15 cellular contexts compared by ENCODE assay signal in the genomic region with DNA sequence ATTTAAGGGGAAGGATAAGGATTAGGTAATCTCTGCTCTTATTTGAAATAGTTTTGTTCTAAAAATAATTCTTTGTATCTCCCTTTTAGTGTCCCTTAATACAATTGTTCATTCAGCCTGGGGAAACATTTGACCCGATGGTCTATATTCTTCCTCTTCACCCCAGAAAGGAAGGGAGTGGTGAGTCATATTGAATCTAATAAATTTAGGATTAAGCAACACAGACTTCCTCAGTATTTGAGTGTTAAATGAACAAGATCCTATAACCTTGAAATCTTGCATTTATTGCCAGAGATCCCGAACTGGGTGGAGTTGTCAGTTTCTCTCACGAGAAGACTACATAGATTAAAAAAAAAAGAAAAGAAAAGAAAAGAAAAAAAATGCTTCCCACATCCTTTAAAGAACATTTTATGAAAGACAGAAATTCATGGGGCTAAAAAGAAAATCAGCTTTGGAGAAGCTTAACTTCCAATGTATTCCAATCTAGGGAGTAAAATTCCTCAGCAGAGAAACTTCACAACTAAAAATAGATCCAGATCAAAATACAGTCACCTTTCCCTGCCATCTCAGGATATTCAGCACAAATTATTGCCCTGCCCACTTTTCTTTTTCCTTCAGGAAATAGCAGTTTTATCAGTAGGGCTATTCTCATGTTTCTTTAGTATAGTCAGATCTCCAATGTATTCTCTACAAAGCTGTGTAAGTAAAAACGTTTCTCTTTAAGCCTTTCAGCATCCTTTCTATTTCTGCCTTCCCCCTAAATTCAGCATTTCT.
DNase-seq lines count a peak whose midpoint lies in the region; ATAC-seq, FAIRE-seq and TF ChIP-seq lines count a peak whose summit lies in the region.
"Had no signal": no experiment of that assay in that cellular context is flagged by ENCODE, and none has a peak within 500 bp of the region (broad histone marks: within the 10 kb centered on the region; RNA-seq: fewer than 3 reads in every experiment).

No MANE protein-coding gene starts in this region.

- ATAC-seq in CD4-positive, alpha-beta T cell (ENCODE audit: poor library complexity): no peak

- H3K27ac Mint-ChIP-seq in astrocyte (ENCODE audit: unreplicated experiment): no peak overlapping the region
- H3K27ac Mint-ChIP-seq in CD4-positive, alpha-beta T cell: no peak overlapping the region

- H3K9ac ChIP-seq in astrocyte (ENCODE audit: low read length) (no peak overlapping the region), Karpas-422 (ENCODE audit: low read length) (no peak overlapping the region)

- no peaks in the 10 kb centered on the region for H3K9me3 ChIP-seq in astrocyte (ENCODE audit: insufficient read depth, low read depth, low read length)
- no peaks in the 10 kb centered on the region for H3K9me3 ChIP-seq in CD4-positive, alpha-beta T cell (ENCODE audit: control insufficient read depth, low read length)
- no peaks in the 10 kb centered on the region for H3K9me3 ChIP-seq in tibial artery
- H3K9me3 ChIP-seq in Karpas-422 (ENCODE audit: low read length): peaks cover 24% of the 10 kb centered on the region
- H3K9me3 ChIP-seq: adrenal gland, SJSA1 had no signal

- H3K36me3 ChIP-seq in astrocyte (ENCODE audit: insufficient read depth, low read length) (no peaks in the 10 kb centered on the region), tibial artery (no peaks in the 10 kb centered on the region), Karpas-422 (ENCODE audit: insufficient read depth, low read length) (no peaks in the 10 kb centered on the region)
- H3K36me3 ChIP-seq: adrenal gland, SJSA1, WERI-Rb-1 had no signal

- no peaks in the 10 kb centered on the region for H3K9me3 Mint-ChIP-seq in astrocyte (ENCODE audit: unreplicated experiment)
- H3K9me3 Mint-ChIP-seq in CD4-positive, alpha-beta T cell: peaks cover 3% of the 10 kb centered on the region

- H3K79me2 ChIP-seq in astrocyte (ENCODE audit: insufficient read depth, low read length) (no peaks in the 10 kb centered on the region), Karpas-422 (ENCODE audit: low read length) (no peaks in the 10 kb centered on the region)

- intact Hi-C loops in CD4-positive, alpha-beta T cell (cut with DNase I, micrococcal nuclease): no loop called here
- intact Hi-C loops in tibial artery (cut with DNase I; ENCODE audit: low total_unique reads): no loop called here

- peaks cover 11% of the 10 kb centered on the region for H3K4me1 Mint-ChIP-seq in astrocyte (ENCODE audit: low read depth, unreplicated experiment)
- no peaks in the 10 kb centered on the region for H3K4me1 Mint-ChIP-seq in CD4-positive, alpha-beta T cell (ENCODE audit: low read depth)

- H3K4me3 Mint-ChIP-seq in astrocyte (ENCODE audit: unreplicated experiment): no peak overlapping the region
- no peak overlapping the region for H3K4me3 Mint-ChIP-seq in CD4-positive, alpha-beta T cell

- no peak overlapping the region for H3K4me3 ChIP-seq in astrocyte (ENCODE audit: insufficient read depth, low read depth, low read length)
- no peak overlapping the region for H3K4me3 ChIP-seq in tibial artery
- H3K4me3 ChIP-seq in Karpas-422 (ENCODE audit: low read length): no peak overlapping the region
- H3K4me3 ChIP-seq: adrenal gland, lung, SJSA1 had no signal

- no peaks in the 10 kb centered on the region for H3K36me3 Mint-ChIP-seq in astrocyte (ENCODE audit: low read depth, unreplicated experiment)
- H3K36me3 Mint-ChIP-seq in CD4-positive, alpha-beta T cell (ENCODE audit: low read depth): no peaks in the 10 kb centered on the region

- H4K20me1 ChIP-seq in astrocyte (ENCODE audit: insufficient read depth, low read length): no peaks in the 10 kb centered on the region
- H4K20me1 ChIP-seq in Karpas-422 (ENCODE audit: insufficient read depth, low read depth, low read length): no peaks in the 10 kb centered on the region

- CTCF ChIA-PET in CD4-positive, alpha-beta T cell (lab: Charles Lee): no interaction called here

- no peak for FAIRE-seq in astrocyte (lab: Jason Lieb, UNC)
- FAIRE-seq: G401.6 had no signal

- DNase-seq in AG20443 (ENCODE audit: low spot score) (peak; percentile 8), M059J (ENCODE audit: low read depth) (peak; percentile 71), astrocyte (ENCODE audit: low read depth) (no peak), iris pigment epithelial cell (ENCODE audit: low read depth) (peak; percentile 66), tibial artery (no peak), DMS 273 treated with DMSO at 0.1 percent for 48 hours (lab: John Stamatoyannopoulos, UW) (no peak), Karpas-422 (no peak)
- no peak for DNase-seq in CD4-positive, alpha-beta T cell
- DNase-seq: adrenal gland, hippocampal formation, NCI-H510A treated with DMSO at 0.1 percent for 48 hours, WERI-Rb-1 had no signal

- TF ChIP-seq CTCF in astrocyte (IDR thresholded peaks at IDR 0.05; ENCODE audit: insufficient read depth, low read depth, low read length) (no peak), tibial artery (IDR thresholded peaks at IDR 0.05) (no peak)
- no peak for TF ChIP-seq CTCF in CD4-positive, alpha-beta T cell (IDR thresholded peaks at IDR 0.05)

- no peaks in the 10 kb centered on the region for H3K27me3 Mint-ChIP-seq in astrocyte (ENCODE audit: low read depth, unreplicated experiment)
- H3K27me3 Mint-ChIP-seq in CD4-positive, alpha-beta T cell: no peaks in the 10 kb centered on the region

- H3K27me3 ChIP-seq in astrocyte (ENCODE audit: insufficient read depth, low read length) (no peaks in the 10 kb centered on the region), tibial artery (no peaks in the 10 kb centered on the region), Karpas-422 (ENCODE audit: low read length) (no peaks in the 10 kb centered on the region)
- no peaks in the 10 kb centered on the region for H3K27me3 ChIP-seq in CD4-positive, alpha-beta T cell (ENCODE audit: control insufficient read depth, insufficient read depth, low read length)
- H3K27me3 ChIP-seq: adrenal gland, SJSA1 had no signal

- H2AFZ ChIP-seq in astrocyte (ENCODE audit: low read depth, low read length) (no peak overlapping the region), Karpas-422 (ENCODE audit: low read length) (no peak overlapping the region)

- H3K9me2 ChIP-seq in Karpas-422 (replicated peaks; ENCODE audit: insufficient read depth, low read length): no peaks in the 10 kb centered on the region

- POLR2A ChIA-PET in CD4-positive, alpha-beta T cell (lab: Charles Lee): no interaction called here

- H3K27ac ChIP-seq in astrocyte (ENCODE audit: low read depth, low read length) (no peak overlapping the region), tibial artery (no peak overlapping the region), Karpas-422 (ENCODE audit: low read length) (no peak overlapping the region)
- no peak overlapping the region for H3K27ac ChIP-seq in CD4-positive, alpha-beta T cell (ENCODE audit: low read depth, low read length)
- H3K27ac ChIP-seq: adrenal gland, SJSA1, WERI-Rb-1 had no signal

- H3K4me1 ChIP-seq in astrocyte (ENCODE audit: insufficient read depth, low read length) (peaks cover 32% of the 10 kb centered on the region), tibial artery (peaks cover 0 to 31% (median 8%) of the 10 kb centered on the region in 4 donors), Karpas-422 (ENCODE audit: low read length) (no peaks in the 10 kb centered on the region)
- H3K4me1 ChIP-seq: SJSA1 had no signal

- H3K4me2 ChIP-seq in astrocyte (ENCODE audit: low read length): peak overlapping the region; percentile 27
- no peak overlapping the region for H3K4me2 ChIP-seq in Karpas-422 (ENCODE audit: low read depth, low read length, poor library complexity, severe bottlenecking)

Comparison
In these comparisons a context has a peak if more than half of its experiments do, and no peak if none do; other contexts are left out.
1. DNase-seq: peak in AG20443 (single experiment), M059J (single experiment) and iris pigment epithelial cell (single experiment); none in astrocyte (single experiment), CD4-positive, alpha-beta T cell (0 of 10), tibial artery (0 of 2), DMS 273 treated with DMSO at 0.1 percent for 48 hours (single experiment) and Karpas-422 (single experiment).